8 cellular contexts compared by ENCODE assay signal in the genomic region with DNA sequence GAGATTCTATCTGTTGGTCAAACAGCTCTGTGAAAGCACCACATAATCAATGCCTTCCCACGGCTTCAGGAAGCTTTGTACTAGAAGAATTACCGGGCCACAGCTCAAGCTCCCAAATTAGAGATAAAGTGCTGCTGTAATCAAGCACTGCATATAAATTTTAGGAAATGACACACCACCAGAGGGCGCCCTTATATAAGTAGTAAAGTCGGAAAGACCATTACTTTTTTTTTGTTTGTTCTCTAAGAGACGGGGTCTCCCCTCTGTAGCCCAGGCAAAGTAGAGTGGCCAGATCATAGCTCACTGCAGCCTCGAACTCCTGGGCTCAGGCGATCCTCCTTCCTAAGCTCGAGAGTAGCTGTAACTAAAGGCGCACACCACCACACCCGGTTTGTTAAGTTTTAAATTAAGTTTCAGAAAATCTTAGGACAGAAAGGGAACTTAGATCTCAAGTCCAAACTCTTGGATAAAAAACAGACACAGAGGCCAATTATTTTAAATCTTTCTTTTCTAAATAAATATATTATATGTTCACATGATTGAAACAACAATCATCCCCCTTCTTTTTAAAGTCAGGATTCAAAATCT. TPM values are rescaled to one million over a fixed set of nuclear protein-coding genes. Genes with fewer than 3 reads are reported as not detected.
A peak's percentile ranks its signal among the peaks of the same experiment; 100 is the strongest.
DNase-seq lines count a peak whose midpoint lies in the region; ATAC-seq and TF ChIP-seq lines count a peak whose summit lies in the region.

No MANE protein-coding gene starts in this region.

- no peaks in the 10 kb centered on the region for H3K9me3 Mint-ChIP-seq in activated CD4-positive, alpha-beta memory T cell treated with anti-CD3 and anti-CD28 coated beads for 36 hours

- no peak overlapping the region for H3K27ac Mint-ChIP-seq in activated CD4-positive, alpha-beta memory T cell treated with anti-CD3 and anti-CD28 coated beads for 36 hours

- no peak overlapping the region for H3K4me3 Mint-ChIP-seq in activated CD4-positive, alpha-beta memory T cell treated with anti-CD3 and anti-CD28 coated beads for 36 hours

- intact Hi-C loops in activated CD4-positive, alpha-beta memory T cell treated with anti-CD3 and anti-CD28 coated beads for 36 hours (cut with micrococcal nuclease) = loop anchor here (1.0 to 10.0 kb wide), 6 partner anchors 28 to 953 kb away; a partner anchor contains a TSS

- H3K27me3 Mint-ChIP-seq in activated CD4-positive, alpha-beta memory T cell treated with anti-CD3 and anti-CD28 coated beads for 36 hours = no peaks in the 10 kb centered on the region

- no peak overlapping the region for H3K27ac ChIP-seq in lung (ENCODE audit: low read depth in 1 of 2, low read length in 1 of 2)

- ATAC-seq in HG03565 (IDR thresholded peaks at IDR 0.05; ENCODE audit: unreplicated experiment) (peak; percentile 36), lung (ENCODE audit: insufficient read depth, low FRiP score) (peak; percentile 41), GM21526 (IDR thresholded peaks at IDR 0.05; ENCODE audit: low FRiP score, unreplicated experiment) (no peak)

- TF ChIP-seq CTCF in lung (IDR thresholded peaks at IDR 0.05; ENCODE audit: control extremely low read depth, extremely low read depth) = peak; percentile 56

- H3K4me3 ChIP-seq in lung = no peak overlapping the region

- H3K4me1 Mint-ChIP-seq in activated CD4-positive, alpha-beta memory T cell treated with anti-CD3 and anti-CD28 coated beads for 36 hours (ENCODE audit: low read depth) = peaks cover 12% of the 10 kb centered on the region

- peak; percentile 77 for DNase-seq in EL
- DNase-seq in NCI-H82 (lab: John Stamatoyannopoulos, UW) = peak; percentile 93
- DNase-seq in activated CD4-positive, alpha-beta memory T cell treated with anti-CD3 and anti-CD28 coated beads for 36 hours = peak; percentile 68
- peak; percentile 78 to 87 for DNase-seq in dermis microvascular lymphatic vessel endothelial cell (ENCODE audit: low read depth in 2 of 2)
- peak; percentile 80 for DNase-seq in lung (ENCODE audit: low spot score)
- DNase-seq in stimulated activated CD8-positive, alpha-beta memory T cell treated with anti-CD3 and anti-CD28 coated beads, Interleukin-12 subunit alpha, Interleukin-12 subunit beta, amount 100 ng/mL, for 24 hours (ENCODE audit: extremely low read depth) = peak; percentile 48

- POLR2A ChIA-PET in activated CD4-positive, alpha-beta memory T cell treated with anti-CD3 and anti-CD28 coated beads for 36 hours (lab: Charles Lee) = interaction anchor here (0.9 to 1.2 kb wide), 2 partner anchors 33 to 34 kb away, joined by 3 to 4 read pairs; a partner anchor contains a TSS

- no peaks in the 10 kb centered on the region for H3K27me3 ChIP-seq in lung (ENCODE audit: control insufficient read depth, insufficient read depth)

- CTCF ChIA-PET in activated CD4-positive, alpha-beta memory T cell treated with anti-CD3 and anti-CD28 coated beads for 36 hours (lab: Charles Lee) = interaction anchor here (0.6 to 3.2 kb wide), 82 partner anchors 8 to 955 kb away, joined by 3 to 51 read pairs (median 4); a partner anchor contains a TSS

- no peaks in the 10 kb centered on the region for H3K36me3 ChIP-seq in lung (ENCODE audit: control insufficient read depth in 2 of 2, insufficient read depth in 2 of 2, low read length in 2 of 2)

- no peaks in the 10 kb centered on the region for H3K9me3 ChIP-seq in lung (ENCODE audit: control insufficient read depth in 2 of 2, insufficient read depth in 1 of 2, low read length in 1 of 2)

- H3K4me1 ChIP-seq in lung (ENCODE audit: control insufficient read depth in 2 of 2, insufficient read depth in 2 of 2, low read length in 2 of 2) = peaks cover 3 to 4% of the 10 kb centered on the region in 2 donors

- no peaks in the 10 kb centered on the region for H3K36me3 Mint-ChIP-seq in activated CD4-positive, alpha-beta memory T cell treated with anti-CD3 and anti-CD28 coated beads for 36 hours

- WGBS in lung, 2 donors = 14 to 15% methylated on average over 10 of the region's 10 CpGs

RNA-seq across cellular contexts. Expression of a gene that starts 32.6 kb away (rescaled TPM):
- 10 to 100 TPM; 26.7 to 27.0 TPM for total RNA-seq in activated CD4-positive, alpha-beta memory T cell treated with anti-CD3 and anti-CD28 coated beads for 36 hours
- 113 and 116 TPM in 2 replicates for total RNA-seq in dermis microvascular lymphatic vessel endothelial cell
- total RNA-seq in lung = 100 to 1,000 TPM in 1 of 2 donors, 10 to 100 TPM in 1; 47.3 to 126 TPM
- 10 to 100 TPM; 25.4 to 45.9 TPM for polyA plus RNA-seq in lung

RNA-seq across cellular contexts. Expression of a gene that starts 33.9 kb away (rescaled TPM):
- 10 to 100 TPM; 16.8 to 19.4 TPM for total RNA-seq in activated CD4-positive, alpha-beta memory T cell treated with anti-CD3 and anti-CD28 coated beads for 36 hours
- total RNA-seq in dermis microvascular lymphatic vessel endothelial cell (2.7 and 4.4 TPM in 2 replicates), lung (1 to 10 TPM; 2.1 to 2.8 TPM)
- under 1 TPM; 0.71 to 0.78 TPM for polyA plus RNA-seq in lung
